ENCODE assay signal across 8 cellular contexts in genomic region chr16:10941935-10942351, GRCh38. TPM values are rescaled to one million over a fixed set of nuclear protein-coding genes. Genes with fewer than 3 reads are reported as not detected.
DNase-seq lines count a peak whose midpoint lies in the region; ATAC-seq and TF ChIP-seq lines count a peak whose summit lies in the region.
"Not testable (repeated sequence)": the region's sequence is repeated elsewhere in the genome, so short reads cannot be mapped to it uniquely, and the experiment has no call there.

No MANE protein-coding gene starts in this region.

- H3K9me3 Mint-ChIP-seq in activated naive CD8-positive, alpha-beta T cell treated with anti-CD3 and anti-CD28 coated beads for 36 hours = not testable (repeated sequence)

- H3K4me3 ChIP-seq in esophagus muscularis mucosa (peak overlapping the region; percentile 78 to 96 (median 88)), lower lobe of right lung (peak overlapping the region; percentile 64), gastrocnemius medialis (peak overlapping the region; percentile 70 to 82 (median 74))

- not testable (repeated sequence) for H3K9me3 ChIP-seq in esophagus muscularis mucosa, lower lobe of right lung, gastrocnemius medialis

- H3K27ac Mint-ChIP-seq in activated naive CD8-positive, alpha-beta T cell treated with anti-CD3 and anti-CD28 coated beads for 36 hours = not testable (repeated sequence)

- not testable (repeated sequence) for H3K27me3 Mint-ChIP-seq in activated naive CD8-positive, alpha-beta T cell treated with anti-CD3 and anti-CD28 coated beads for 36 hours

- ATAC-seq in GM18907 (IDR thresholded peaks at IDR 0.05; ENCODE audit: unreplicated experiment) (peak; percentile 4), HG03095 (IDR thresholded peaks at IDR 0.05; ENCODE audit: unreplicated experiment) (peak; percentile 2), lower lobe of right lung (peak; percentile 0 to 4), gastrocnemius medialis (peak in 1 of 2 donors; percentile 6)

- peak overlapping the region; percentile 88 for H3K27ac ChIP-seq in 22Rv1
- peak overlapping the region; percentile 74 for H3K27ac ChIP-seq in RWPE1
- H3K27ac ChIP-seq in esophagus muscularis mucosa (replicated peaks in 1 of 4) = peak overlapping the region; percentile 90 to 92 (median 92)
- H3K27ac ChIP-seq in lower lobe of right lung = peak overlapping the region; percentile 76
- peak overlapping the region; percentile 91 to 96 (median 94) for H3K27ac ChIP-seq in gastrocnemius medialis

- H3K4me3 Mint-ChIP-seq in activated naive CD8-positive, alpha-beta T cell treated with anti-CD3 and anti-CD28 coated beads for 36 hours = peak overlapping the region; percentile 91

- H3K36me3 Mint-ChIP-seq in activated naive CD8-positive, alpha-beta T cell treated with anti-CD3 and anti-CD28 coated beads for 36 hours = peaks cover 24% of the 10 kb centered on the region

- not testable (repeated sequence) for TF ChIP-seq POLR2A in esophagus muscularis mucosa (IDR thresholded peaks at IDR 0.05; ENCODE audit: low read depth); gastrocnemius medialis (IDR thresholded peaks at IDR 0.05)

- not testable (repeated sequence) for TF ChIP-seq EP300 in esophagus muscularis mucosa (IDR thresholded peaks at IDR 0.05)

- POLR2A ChIA-PET in RWPE1 (lab: Yijun Ruan, JAX; ENCODE audit: low non-redundant PET) = not testable (repeated sequence)

- intact Hi-C loops in esophagus muscularis mucosa (cut with DNase I) = loop anchor here (10.0 kb wide), 1 partner anchor 723 kb away; the partner anchor contains the start of gene SNN
- intact Hi-C loops in lower lobe of right lung (cut with DNase I) = not testable (repeated sequence)
- intact Hi-C loops in gastrocnemius medialis (cut with DNase I; ENCODE audit: low total_unique reads) = loop anchor here (5.0 to 10.0 kb wide), 6 partner anchors 405 to 973 kb away; partner anchors contain the start of genes GSPT1 and RMI2

- peaks cover 79 to 86% (median 83%) of the 10 kb centered on the region in 4 donors for H3K4me1 ChIP-seq in esophagus muscularis mucosa
- H3K4me1 ChIP-seq in lower lobe of right lung = peaks cover 76% of the 10 kb centered on the region
- peaks cover 76 to 77% of the 10 kb centered on the region in 2 donors for H3K4me1 ChIP-seq in gastrocnemius medialis

- DNase-seq in RWPE1 (ENCODE audit: low spot score); activated naive CD8-positive, alpha-beta T cell treated with anti-CD3 and anti-CD28 coated beads for 36 hours; esophagus muscularis mucosa (ENCODE audit: extremely low spot score); lower lobe of right lung; gastrocnemius medialis: not testable (repeated sequence)

- not testable (repeated sequence) for H3K27me3 ChIP-seq in esophagus muscularis mucosa; lower lobe of right lung (ENCODE audit: low read depth); gastrocnemius medialis

- CTCF ChIA-PET in RWPE1 (lab: Yijun Ruan, JAX) = not testable (repeated sequence)

- in situ Hi-C loops in gastrocnemius medialis (cut with MboI; ENCODE audit: low sequenced_read_pairs in 4 of 4) = not testable (repeated sequence)

- H3K4me1 Mint-ChIP-seq in activated naive CD8-positive, alpha-beta T cell treated with anti-CD3 and anti-CD28 coated beads for 36 hours = peaks cover 58% of the 10 kb centered on the region

- not testable (repeated sequence) for H3K36me3 ChIP-seq in esophagus muscularis mucosa, lower lobe of right lung, gastrocnemius medialis

- no CpG with 5 or more reads among the region's 52 CpGs for WGBS in esophagus muscularis mucosa

- not testable (repeated sequence) for TF ChIP-seq CTCF in 22Rv1 (IDR thresholded peaks at IDR 0.05); RWPE1 (conservative IDR thresholded peaks at IDR 0.05; ENCODE audit: low read depth); esophagus muscularis mucosa (IDR thresholded peaks at IDR 0.05); lower lobe of right lung (IDR thresholded peaks at IDR 0.05); gastrocnemius medialis (IDR thresholded peaks at IDR 0.05 in 4 of 5, conservative IDR thresholded peaks at IDR 0.05 in 1 of 5)

RNA-seq across cellular contexts. Expression of gene DEXI, which starts 0.3 kb away (rescaled TPM):
- total RNA-seq in activated naive CD8-positive, alpha-beta T cell treated with anti-CD3 and anti-CD28 coated beads for 36 hours = 10 to 100 TPM; 25.5 to 26.2 TPM
- total RNA-seq in esophagus muscularis mucosa (100 to 1,000 TPM; 106 to 133 (median 125) TPM), lower lobe of right lung (29.9 TPM), gastrocnemius medialis (100 to 1,000 TPM in 3 of 4 donors, 10 to 100 TPM in 1; 83.9 to 184 (median 127) TPM)

RNA-seq across cellular contexts. Expression of gene CLEC16A, which starts 2.4 kb away (rescaled TPM):
- total RNA-seq in activated naive CD8-positive, alpha-beta T cell treated with anti-CD3 and anti-CD28 coated beads for 36 hours = 10 to 100 TPM; 20.4 to 21.3 TPM
- total RNA-seq in esophagus muscularis mucosa (10 to 100 TPM; 22.3 to 34.7 (median 29.2) TPM), lower lobe of right lung (34.6 TPM), gastrocnemius medialis (10 to 100 TPM; 24.5 to 33.0 (median 29.3) TPM)
